Comparison of ENCODE assay signal across 18 cellular contexts in the genomic region with DNA sequence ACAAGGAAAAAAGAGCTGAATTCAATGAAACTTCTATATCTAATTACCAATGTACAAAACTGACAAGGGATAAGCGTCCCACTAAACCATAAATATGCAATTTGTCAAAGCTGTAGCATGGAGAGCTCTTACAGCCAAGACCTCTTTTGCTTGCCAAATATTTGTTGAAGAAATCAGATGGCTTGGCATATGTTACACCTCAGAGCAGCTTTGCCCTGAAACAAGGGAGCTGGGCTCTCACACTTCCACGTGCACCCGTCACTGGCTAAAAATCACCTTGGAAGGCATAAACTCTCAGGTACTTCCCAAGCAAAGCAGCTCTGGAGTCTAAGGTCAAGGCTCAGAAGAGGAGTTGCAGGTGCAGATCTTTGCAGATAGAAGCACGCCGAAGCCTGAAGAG.
"Had no signal": no experiment of that assay in that cellular context is flagged by ENCODE, and none has a peak within 500 bp of the region (broad histone marks: within the 10 kb centered on the region; RNA-seq: fewer than 3 reads in every experiment).

No MANE protein-coding gene starts in this region.

- H3K4me1 ChIP-seq: body of pancreas, colonic mucosa, spleen had no signal

- H3K27me3 ChIP-seq: body of pancreas, colonic mucosa, heart left ventricle, upper lobe of right lung had no signal

- H3K9me3 ChIP-seq: body of pancreas, colonic mucosa, heart left ventricle, spleen, thoracic aorta, upper lobe of right lung had no signal

- H3K27ac ChIP-seq: body of pancreas, colonic mucosa, heart left ventricle, left ventricle myocardium inferior, spleen, thoracic aorta, upper lobe of right lung had no signal

- DNase-seq: activated CD4-positive, alpha-beta T cell treated with anti-CD3 and anti-CD28 coated beads, Interleukin-2, amount 10 ng/mL, durations not matched to agents 7 days and 5 days; activated CD4-positive, CD25-positive, alpha-beta regulatory T cell; activated CD8-positive, alpha-beta T cell treated with anti-CD3 and anti-CD28 coated beads, Interleukin-2, amount 10 ng/mL, durations not matched to agents 7 days and 5 days; activated effector memory CD4-positive, alpha-beta T cell treated with Interleukin-2 at 50 U/mL for 16 hours; activated T-cell treated with anti-CD3 and anti-CD28 coated beads, Interleukin-2, amount 50 U/mL, for 24 hours; body of pancreas; colonic mucosa; heart left ventricle; kidney; left ventricle myocardium inferior; mammary epithelial cell; midbrain; posterior cingulate gyrus; spleen; stimulated activated CD4-positive, alpha-beta T cell treated with anti-CD3 and anti-CD28 coated beads, Interleukin-4, amount 100 ng/mL, for 4 hours; T1000; upper lobe of right lung had no signal

- H3K36me3 ChIP-seq: colonic mucosa, heart left ventricle, left ventricle myocardium inferior, spleen, thoracic aorta, upper lobe of right lung had no signal

- H3K4me3 ChIP-seq: body of pancreas, colonic mucosa, heart left ventricle, left ventricle myocardium inferior, spleen, thoracic aorta, upper lobe of right lung had no signal
